ENCODE assay signal across 8 cellular contexts in genomic region chr2:133886735-133887675, GRCh38.
DNase-seq lines count a peak whose midpoint lies in the region; ATAC-seq and TF ChIP-seq lines count a peak whose summit lies in the region.

No MANE protein-coding gene starts in this region.

- CTCF ChIA-PET in HCT116 (lab: Charles Lee), result interaction anchor here (0.6 to 2.6 kb wide), 12 partner anchors 84 to 1048 kb away, joined by 3 to 20 read pairs (median 6); no protein-coding TSS in a partner anchor

- DNase-seq in GM03348 (ENCODE audit: low spot score) (peak; percentile 80), HCT116 (ENCODE audit: low read depth, low spot score) (peak; percentile 70), NCI-H128 (lab: John Stamatoyannopoulos, UW; ENCODE audit: unreplicated experiment) (peak; percentile 37), T follicular helper cell (ENCODE audit: low read depth) (peak; percentile 32), body of pancreas (peak; percentile 71 to 83 (median 76)), iPS DF 4.7 (ENCODE audit: extremely low read depth, low spot score) (peak; percentile 69), spleen (peak; percentile 82)

- peak overlapping the region; percentile 28; the same call in 1 of the 2 replicates for H3K4me2 ChIP-seq in HCT116 (ENCODE audit: low read length)

- TF ChIP-seq RAD21 in HCT116 (IDR thresholded peaks at IDR 0.05; ENCODE audit: low read depth), result peak; percentile 82

- H3K27me3 ChIP-seq in HCT116 (ENCODE audit: insufficient read depth, low read length) (no peaks in the 10 kb centered on the region), body of pancreas (no peaks in the 10 kb centered on the region), spleen (replicated peaks in 1 of 7) (peaks cover 0 to 8% (median 0%) of the 10 kb centered on the region in 7 donors)

- WGBS in body of pancreas, 2 donors, result 35% methylated on average over 19 of the region's 19 CpGs
- WGBS in spleen, 5 donors, result 53 to 56% (median 55%) methylated on average over 19 of the region's 19 CpGs

- TF ChIP-seq CTCF in HCT116 (IDR thresholded peaks at IDR 0.05 in 2 of 3, conservative IDR thresholded peaks at IDR 0.05 in 1 of 3; ENCODE audit: borderline replicate concordance in 1 of 3, insufficient read depth in 1 of 3, low read depth in 2 of 3, low read length in 2 of 3) (peak; percentile 61 to 76 (median 71)), body of pancreas (IDR thresholded peaks at IDR 0.05) (peak; percentile 32 to 67 (median 64)), spleen (IDR thresholded peaks at IDR 0.05 in 8 of 11, conservative IDR thresholded peaks at IDR 0.05 in 3 of 11) (peak; percentile 22 to 73 (median 61))

- RAD21 ChIA-PET in HCT116 (lab: Charles Lee; ENCODE audit: low non-redundant PET in 1 of 2, low total read pairs in 2 of 2, uncharacterized antibody in 2 of 2, unreplicated experiment in 2 of 2), result interaction anchor here (0.5 to 1.5 kb wide), 7 partner anchors 231 to 1032 kb away, joined by 3 to 7 read pairs (median 3); partner anchors contain the start of gene CCNT2 (in 1 of the 2)

- no peaks in the 10 kb centered on the region for H3K9me2 ChIP-seq in HCT116 (ENCODE audit: insufficient read depth)

- H2AFZ ChIP-seq in HCT116 (ENCODE audit: low read depth, low read length, poor library complexity, severe bottlenecking), result peak overlapping the region; percentile 0

- H3K79me2 ChIP-seq in HCT116 (ENCODE audit: insufficient read depth, low read length), result no peaks in the 10 kb centered on the region

- H3K9me3 ChIP-seq in HCT116 (ENCODE audit: control insufficient read depth in 1 of 2, insufficient read depth in 1 of 2, low read depth in 1 of 2, low read length in 2 of 2), result no peaks in the 10 kb centered on the region
- no peaks in the 10 kb centered on the region for H3K9me3 ChIP-seq in body of pancreas
- no peaks in the 10 kb centered on the region for H3K9me3 ChIP-seq in spleen

- ATAC-seq in HCT116 (peak; percentile 94), body of pancreas (peak; percentile 86), HG03280 (IDR thresholded peaks at IDR 0.05; ENCODE audit: unreplicated experiment) (no peak)

- no peak overlapping the region for H3K9ac ChIP-seq in HCT116 (ENCODE audit: low read length)

- no peaks in the 10 kb centered on the region for H4K20me1 ChIP-seq in HCT116 (ENCODE audit: insufficient read depth)

- POLR2A ChIA-PET in HCT116 (lab: Charles Lee), result interaction anchor here (0.9 kb wide), 1 partner anchor 572 kb away, joined by 4 read pairs; no protein-coding TSS in a partner anchor

- H3K4me1 ChIP-seq in HCT116 (ENCODE audit: control insufficient read depth in 1 of 2, insufficient read depth in 2 of 2, low read length in 2 of 2), result no peaks in the 10 kb centered on the region
- no peaks in the 10 kb centered on the region for H3K4me1 ChIP-seq in body of pancreas
- peaks cover 0 to 13% (median 5%) of the 10 kb centered on the region in 6 donors for H3K4me1 ChIP-seq in spleen

- TF ChIP-seq POLR2A in HCT116 (IDR thresholded peaks at IDR 0.05; ENCODE audit: borderline replicate concordance, extremely low read depth, insufficient read depth, insufficient read length) (no peak), body of pancreas (IDR thresholded peaks at IDR 0.05) (no peak), spleen (IDR thresholded peaks at IDR 0.05) (no peak)

- H3K27ac ChIP-seq in HCT116 (ENCODE audit: low read depth, low read length) (no peak overlapping the region), body of pancreas (no peak overlapping the region), spleen (no peak overlapping the region)

- no peak overlapping the region for H3K4me3 ChIP-seq in HCT116 (replicated peaks in 1 of 2; ENCODE audit: low read depth in 1 of 2, low read length in 2 of 2)
- no peak overlapping the region for H3K4me3 ChIP-seq in body of pancreas
- no peak overlapping the region for H3K4me3 ChIP-seq in spleen

- no TSS peak for BruUV-seq in HCT116 (replicated peaks; lab: Mats Ljungman, UMichigan)

- H3K36me3 ChIP-seq in HCT116 (ENCODE audit: control insufficient read depth in 1 of 2, insufficient read depth in 2 of 2, low read length in 2 of 2) (no peaks in the 10 kb centered on the region), body of pancreas (replicated peaks in 1 of 2; ENCODE audit: insufficient read depth in 1 of 2, low read depth in 2 of 2) (no peaks in the 10 kb centered on the region), spleen (no peaks in the 10 kb centered on the region)

- intact Hi-C loops in HCT116 (cut with micrococcal nuclease), result loop anchor here (1.0 to 10.0 kb wide), 6 partner anchors 232 to 1008 kb away; no protein-coding TSS in a partner anchor
- intact Hi-C loops in body of pancreas (cut with DNase I), result no loop called here
- intact Hi-C loops in spleen (cut with DNase I; ENCODE audit: low total_unique reads), result loop anchor here (10.0 kb wide), 2 partner anchors 228 to 558 kb away; no protein-coding TSS in a partner anchor

TF ChIP-seq in HCT116, 20 proteins besides CTCF, POLR2A, EP300 and RAD21:
- TF ChIP-seq POLR2AphosphoS5 (IDR thresholded peaks at IDR 0.05; ENCODE audit: low read depth, low read length) (no peak), SRF (IDR thresholded peaks at IDR 0.05; ENCODE audit: low read depth) (no peak), SP1 (IDR thresholded peaks at IDR 0.05; ENCODE audit: low read depth) (no peak), JUND (IDR thresholded peaks at IDR 0.05) (no peak), MAX (IDR thresholded peaks at IDR 0.05) (no peak), CEBPB (IDR thresholded peaks at IDR 0.05; ENCODE audit: low read depth) (no peak), CBX3 (IDR thresholded peaks at IDR 0.05; ENCODE audit: low read depth) (0 out of 2 replicates have a peak, but pooled peaks have one; percentile 33), ZNF274 (IDR thresholded peaks at IDR 0.05; ENCODE audit: low read depth, low read length) (no peak), YY1 (IDR thresholded peaks at IDR 0.05; ENCODE audit: extremely low read depth, insufficient replicate concordance, low read depth, low read length) (peak; percentile 26), ZFX (IDR thresholded peaks at IDR 0.05) (no peak), EGR1 (IDR thresholded peaks at IDR 0.05; ENCODE audit: low read depth) (no peak), FOSL1 (IDR thresholded peaks at IDR 0.05; ENCODE audit: low read depth) (no peak), EZH2phosphoT487 (IDR thresholded peaks at IDR 0.05; ENCODE audit: borderline replicate concordance) (no peak), ELF1 (IDR thresholded peaks at IDR 0.05; ENCODE audit: borderline replicate concordance, low read depth) (no peak)
- TF ChIP-seq, protein P1, sequence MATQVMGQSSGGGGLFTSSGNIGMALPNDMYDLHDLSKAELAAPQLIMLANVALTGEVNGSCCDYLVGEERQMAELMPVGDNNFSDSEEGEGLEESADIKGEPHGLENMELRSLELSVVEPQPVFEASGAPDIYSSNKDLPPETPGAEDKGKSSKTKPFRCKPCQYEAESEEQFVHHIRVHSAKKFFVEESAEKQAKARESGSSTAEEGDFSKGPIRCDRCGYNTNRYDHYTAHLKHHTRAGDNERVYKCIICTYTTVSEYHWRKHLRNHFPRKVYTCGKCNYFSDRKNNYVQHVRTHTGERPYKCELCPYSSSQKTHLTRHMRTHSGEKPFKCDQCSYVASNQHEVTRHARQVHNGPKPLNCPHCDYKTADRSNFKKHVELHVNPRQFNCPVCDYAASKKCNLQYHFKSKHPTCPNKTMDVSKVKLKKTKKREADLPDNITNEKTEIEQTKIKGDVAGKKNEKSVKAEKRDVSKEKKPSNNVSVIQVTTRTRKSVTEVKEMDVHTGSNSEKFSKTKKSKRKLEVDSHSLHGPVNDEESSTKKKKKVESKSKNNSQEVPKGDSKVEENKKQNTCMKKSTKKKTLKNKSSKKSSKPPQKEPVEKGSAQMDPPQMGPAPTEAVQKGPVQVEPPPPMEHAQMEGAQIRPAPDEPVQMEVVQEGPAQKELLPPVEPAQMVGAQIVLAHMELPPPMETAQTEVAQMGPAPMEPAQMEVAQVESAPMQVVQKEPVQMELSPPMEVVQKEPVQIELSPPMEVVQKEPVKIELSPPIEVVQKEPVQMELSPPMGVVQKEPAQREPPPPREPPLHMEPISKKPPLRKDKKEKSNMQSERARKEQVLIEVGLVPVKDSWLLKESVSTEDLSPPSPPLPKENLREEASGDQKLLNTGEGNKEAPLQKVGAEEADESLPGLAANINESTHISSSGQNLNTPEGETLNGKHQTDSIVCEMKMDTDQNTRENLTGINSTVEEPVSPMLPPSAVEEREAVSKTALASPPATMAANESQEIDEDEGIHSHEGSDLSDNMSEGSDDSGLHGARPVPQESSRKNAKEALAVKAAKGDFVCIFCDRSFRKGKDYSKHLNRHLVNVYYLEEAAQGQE (IDR thresholded peaks at IDR 0.05; ENCODE audit: low read depth), result no peak
- TF ChIP-seq, protein P2, sequence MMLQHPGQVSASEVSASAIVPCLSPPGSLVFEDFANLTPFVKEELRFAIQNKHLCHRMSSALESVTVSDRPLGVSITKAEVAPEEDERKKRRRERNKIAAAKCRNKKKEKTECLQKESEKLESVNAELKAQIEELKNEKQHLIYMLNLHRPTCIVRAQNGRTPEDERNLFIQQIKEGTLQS (IDR thresholded peaks at IDR 0.05), result no peak
TF ChIP-seq in HCT116: peak in this region for 2.

Comparison
In these comparisons a context has a peak if more than half of its experiments do, and no peak if none do; other contexts are left out.
1. DNase-seq: peak in every context shown above with its lines; median percentile 82 in spleen; 80 in GM03348; 76 in body of pancreas; 70 in HCT116; 69 in iPS DF 4.7; 37 in NCI-H128; 32 in T follicular helper cell.